In genomic region chr17:61743766-61744165, GRCh38 we compare ENCODE assay signal across 28 cellular contexts.
DNase-seq lines count a peak whose midpoint lies in the region; ATAC-seq, FAIRE-seq and TF ChIP-seq lines count a peak whose summit lies in the region.
"Had no signal": no experiment of that assay in that cellular context is flagged by ENCODE, and none has a peak within 500 bp of the region (broad histone marks: within the 10 kb centered on the region; RNA-seq: fewer than 3 reads in every experiment).

No MANE protein-coding gene starts in this region.

- H3K27ac ChIP-seq in GM12878 (ENCODE audit: control insufficient read depth, insufficient read depth) (no peak overlapping the region), colonic mucosa (no peak overlapping the region)
- H3K27ac ChIP-seq: 22Rv1; A549; BLaER1; BLaER1 treated with 17β-estradiol and CSF1 and Interleukin-3, amounts not matched to agents 10 nM and 100 nM; C4-2B had no signal

- H3K36me3 ChIP-seq in GM12878 (ENCODE audit: control insufficient read depth in 2 of 2, insufficient read depth in 2 of 2, low read length in 1 of 2) (no peaks in the 10 kb centered on the region), colonic mucosa (no peaks in the 10 kb centered on the region)
- H3K36me3 ChIP-seq: BE2C had no signal

- POLR2A ChIA-PET in GM12878 (lab: Charles Lee), result no interaction called here

- no peak for FAIRE-seq in GM12878 (lab: Jason Lieb, UNC)
- FAIRE-seq: D721Med had no signal

- no peaks in the 10 kb centered on the region for H4K20me1 ChIP-seq in GM12878 (ENCODE audit: control insufficient read depth, insufficient read depth)
- H4K20me1 ChIP-seq: BLaER1; BLaER1 treated with 17β-estradiol and CSF1 and Interleukin-3, amounts not matched to agents 10 nM and 100 nM had no signal

- H3K27me3 ChIP-seq in GM12878 (replicated peaks in 1 of 2; ENCODE audit: control insufficient read depth in 2 of 2, insufficient read depth in 2 of 2, low read length in 1 of 2), result no peaks in the 10 kb centered on the region
- H3K27me3 ChIP-seq in colonic mucosa, result no peaks in the 10 kb centered on the region
- H3K27me3 ChIP-seq: BE2C; BLaER1; BLaER1 treated with 17β-estradiol and CSF1 and Interleukin-3, amounts not matched to agents 10 nM and 100 nM had no signal

- TF ChIP-seq CTCF in GM12878 (IDR thresholded peaks at IDR 0.05 in 2 of 3, conservative IDR thresholded peaks at IDR 0.05 in 1 of 3; ENCODE audit: control insufficient read depth in 2 of 3, extremely low read depth in 1 of 3, insufficient read depth in 1 of 3, low read depth in 3 of 3, low read length in 3 of 3) (no peak), colonic mucosa (IDR thresholded peaks at IDR 0.05) (no peak)

- TF ChIP-seq EP300 in GM12878 (IDR thresholded peaks at IDR 0.05; ENCODE audit: borderline replicate concordance in 1 of 2, control insufficient read depth in 1 of 2, low read depth in 2 of 2, low read length in 2 of 2), result no peak

- intact Hi-C loops in GM12878 (cut with micrococcal nuclease; ENCODE audit: unreplicated experiment), result no loop called here
- intact Hi-C loops in colonic mucosa (cut with DNase I), result no loop called here

- in situ Hi-C loops in GM12878 (cut with MboI), result no loop called here

- DNase-seq in GM12878 (ENCODE audit: low read depth, low spot score), result no peak
- DNase-seq in colonic mucosa, result no peak
- DNase-seq: 8988T; ACHN; AML-193; BE2C; C1 segment of cervical spinal cord; Caco-2; Calu3; CD4-positive, alpha-beta memory T cell; CD4-positive, alpha-beta T cell; CD4-positive, CD25-positive, alpha-beta regulatory T cell; CD8-positive, alpha-beta memory T cell; CD8-positive, alpha-beta T cell; COR-L47; DMS 273 treated with DMSO at 0.1 percent for 48 hours; DMS153; DMS53; DMS79; DMS79 treated with DMSO at 0.1 percent for 48 hours; DND-41; EL had no signal

- RAD21 ChIA-PET in GM12878 (lab: Charles Lee; ENCODE audit: unreplicated experiment), result no interaction called here

- CTCF ChIA-PET in GM12878 (lab: Yijun Ruan, JAX), result interaction anchor here (0.7 to 1.1 kb wide), 3 partner anchors 14 to 1282 kb away, joined by 3 to 4 read pairs (median 3); no protein-coding TSS in a partner anchor

- H2AFZ ChIP-seq in GM12878 (ENCODE audit: control insufficient read depth, low read depth, low read length), result no peak overlapping the region

- H3K4me2 ChIP-seq in GM12878 (ENCODE audit: control insufficient read depth, insufficient read depth), result no peak overlapping the region
- H3K4me2 ChIP-seq: A549; BLaER1; BLaER1 treated with 17β-estradiol and CSF1 and Interleukin-3, amounts not matched to agents 10 nM and 100 nM had no signal

- no peak overlapping the region for H3K9ac ChIP-seq in GM12878 (ENCODE audit: control insufficient read depth, insufficient read depth, low read length)
- no peak overlapping the region for H3K9ac ChIP-seq in colonic mucosa (ENCODE audit: low read depth in 2 of 2, low read length in 2 of 2)
- H3K9ac ChIP-seq: BLaER1; BLaER1 treated with 17β-estradiol and CSF1 and Interleukin-3, amounts not matched to agents 10 nM and 100 nM had no signal

- SMC1A ChIA-PET in GM12878 (lab: Charles Lee; ENCODE audit: uncharacterized antibody, unreplicated experiment), result no interaction called here

- no peak for TF ChIP-seq POLR2A in GM12878 (IDR thresholded peaks at IDR 0.05; ENCODE audit: low read depth, low read length)

- ATAC-seq in GM12878, result no peak
- ATAC-seq: A549; CD8-positive, alpha-beta T cell had no signal

- no peaks in the 10 kb centered on the region for H3K4me1 ChIP-seq in GM12878 (ENCODE audit: control insufficient read depth, insufficient read depth, low read length)
- H3K4me1 ChIP-seq in colonic mucosa, result no peaks in the 10 kb centered on the region
- H3K4me1 ChIP-seq: A549; BE2C; BLaER1; BLaER1 treated with 17β-estradiol and CSF1 and Interleukin-3, amounts not matched to agents 10 nM and 100 nM; Caco-2 had no signal

- BruUV-seq in GM12878 (replicated peaks; lab: Mats Ljungman, UMichigan), result no TSS peak

- H3K79me2 ChIP-seq in GM12878 (ENCODE audit: control insufficient read depth, insufficient read depth, low read length), result no peaks in the 10 kb centered on the region

- H3K9me3 ChIP-seq in GM12878 (replicated peaks; ENCODE audit: control insufficient read depth, insufficient read depth, low read length) (peaks cover 9% of the 10 kb centered on the region), colonic mucosa (no peaks in the 10 kb centered on the region)
- H3K9me3 ChIP-seq: BE2C had no signal

- WGBS in GM12878 (ENCODE audit: insufficient coverage, insufficient replicate concordance, low lambda C conversion rate, missing lambda C conversion rate), result 92% methylated on average over 6 of the region's 6 CpGs

- H3K4me3 ChIP-seq in GM12878, result no peak overlapping the region
- no peak overlapping the region for H3K4me3 ChIP-seq in colonic mucosa
- H3K4me3 ChIP-seq: A549; BLaER1; BLaER1 treated with 17β-estradiol and CSF1 and Interleukin-3, amounts not matched to agents 10 nM and 100 nM had no signal

- TF ChIP-seq RAD21 in GM12878 (IDR thresholded peaks at IDR 0.05; ENCODE audit: insufficient read depth, low read depth, low read length), result no peak

TF ChIP-seq in GM12878, 131 proteins besides CTCF, POLR2A, EP300 and RAD21 (continues in another document):
- TF ChIP-seq SIX5 (IDR thresholded peaks at IDR 0.05; ENCODE audit: low read depth, low read length, severe bottlenecking) (no peak), CREM (IDR thresholded peaks at IDR 0.05; ENCODE audit: low read depth) (no peak), CBX3 (IDR thresholded peaks at IDR 0.05; ENCODE audit: borderline replicate concordance, low read depth) (no peak), SP1 (IDR thresholded peaks at IDR 0.05; ENCODE audit: low read depth, low read length) (no peak), YY1 (IDR thresholded peaks at IDR 0.05; ENCODE audit: low read depth, low read length) (no peak), ZBTB33 (IDR thresholded peaks at IDR 0.05) (peak; percentile 37; the same call in 1 of the 2 replicates), ZBTB11 (CRISPR knock-in tag; IDR thresholded peaks at IDR 0.05) (no peak), BHLHE40 (IDR thresholded peaks at IDR 0.05; ENCODE audit: borderline replicate concordance in 1 of 2, low read depth in 2 of 2, low read length in 1 of 2) (no peak), BACH1 (IDR thresholded peaks at IDR 0.05; ENCODE audit: borderline replicate concordance) (no peak), MEF2A (IDR thresholded peaks at IDR 0.05; ENCODE audit: insufficient read depth, low read depth, low read length) (no peak), TARDBP (IDR thresholded peaks at IDR 0.05; ENCODE audit: borderline replicate concordance) (no peak), TBL1XR1 (IDR thresholded peaks at IDR 0.05; ENCODE audit: low read depth, low read length) (no peak), NFIC (IDR thresholded peaks at IDR 0.05; ENCODE audit: low read depth, low read length) (no peak), CHD4 (IDR thresholded peaks at IDR 0.05) (no peak), E2F4 (IDR thresholded peaks at IDR 0.05; ENCODE audit: low read depth, low read length) (no peak), RAD51 (IDR thresholded peaks at IDR 0.05) (no peak), NFXL1 (IDR thresholded peaks at IDR 0.05; ENCODE audit: borderline replicate concordance) (peak; percentile 58; the same call in 1 of the 2 replicates)
